ENCODE assay signal across 1 cellular context in the genomic region with DNA sequence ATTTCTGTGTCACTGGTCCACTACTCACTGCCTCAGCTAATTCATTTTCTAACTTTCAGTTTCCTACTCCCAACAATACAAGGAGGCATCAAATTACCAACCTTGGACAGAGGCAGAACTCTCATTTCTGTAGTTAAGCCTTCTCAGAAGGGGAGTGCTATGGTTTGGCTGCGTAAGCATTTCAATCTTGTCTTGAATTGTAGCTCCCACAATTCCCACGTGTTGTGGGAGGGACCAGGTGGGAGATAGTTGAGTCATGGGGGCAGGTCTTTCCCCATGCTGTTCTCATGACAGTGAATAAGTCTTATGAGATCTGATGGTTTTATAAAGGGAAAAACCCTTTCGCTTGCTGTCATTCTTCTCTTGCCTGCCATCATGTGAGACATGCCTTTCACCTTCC.
A peak's percentile ranks its signal among the peaks of the same experiment; 100 is the strongest.
TF ChIP-seq lines count a peak whose summit lies in the region.

No MANE protein-coding gene starts in this region.

TF ChIP-seq in HEK293, 187 proteins besides CTCF, POLR2A, EP300 and RAD21 (continued from another document and continues in another):
- TF ChIP-seq ZNF501 (tag by site-specific recombination; IDR thresholded peaks at IDR 0.05), result no peak
- TF ChIP-seq, protein P1, sequence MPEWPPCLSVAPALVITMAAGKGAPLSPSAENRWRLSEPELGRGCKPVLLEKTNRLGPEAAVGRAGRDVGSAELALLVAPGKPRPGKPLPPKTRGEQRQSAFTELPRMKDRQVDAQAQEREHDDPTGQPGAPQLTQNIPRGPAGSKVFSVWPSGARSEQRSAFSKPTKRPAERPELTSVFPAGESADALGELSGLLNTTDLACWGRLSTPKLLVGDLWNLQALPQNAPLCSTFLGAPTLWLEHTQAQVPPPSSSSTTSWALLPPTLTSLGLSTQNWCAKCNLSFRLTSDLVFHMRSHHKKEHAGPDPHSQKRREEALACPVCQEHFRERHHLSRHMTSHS (tag by site-specific recombination; IDR thresholded peaks at IDR 0.05), result no peak
- no peak for TF ChIP-seq ZBTB21 (tag by site-specific recombination; IDR thresholded peaks at IDR 0.05)
- TF ChIP-seq SP7 (tag by site-specific recombination; IDR thresholded peaks at IDR 0.05), result no peak
- no peak for TF ChIP-seq SCRT2 (tag by site-specific recombination; IDR thresholded peaks at IDR 0.05)
- TF ChIP-seq KLF16 (tag by site-specific recombination; IDR thresholded peaks at IDR 0.05), result no peak
- TF ChIP-seq ZNF274 (IDR thresholded peaks at IDR 0.05; ENCODE audit: low read length), result no peak
- no peak for TF ChIP-seq ZNF274 (tag by site-specific recombination; IDR thresholded peaks at IDR 0.05; ENCODE audit: borderline replicate concordance)
- TF ChIP-seq, protein P2, sequence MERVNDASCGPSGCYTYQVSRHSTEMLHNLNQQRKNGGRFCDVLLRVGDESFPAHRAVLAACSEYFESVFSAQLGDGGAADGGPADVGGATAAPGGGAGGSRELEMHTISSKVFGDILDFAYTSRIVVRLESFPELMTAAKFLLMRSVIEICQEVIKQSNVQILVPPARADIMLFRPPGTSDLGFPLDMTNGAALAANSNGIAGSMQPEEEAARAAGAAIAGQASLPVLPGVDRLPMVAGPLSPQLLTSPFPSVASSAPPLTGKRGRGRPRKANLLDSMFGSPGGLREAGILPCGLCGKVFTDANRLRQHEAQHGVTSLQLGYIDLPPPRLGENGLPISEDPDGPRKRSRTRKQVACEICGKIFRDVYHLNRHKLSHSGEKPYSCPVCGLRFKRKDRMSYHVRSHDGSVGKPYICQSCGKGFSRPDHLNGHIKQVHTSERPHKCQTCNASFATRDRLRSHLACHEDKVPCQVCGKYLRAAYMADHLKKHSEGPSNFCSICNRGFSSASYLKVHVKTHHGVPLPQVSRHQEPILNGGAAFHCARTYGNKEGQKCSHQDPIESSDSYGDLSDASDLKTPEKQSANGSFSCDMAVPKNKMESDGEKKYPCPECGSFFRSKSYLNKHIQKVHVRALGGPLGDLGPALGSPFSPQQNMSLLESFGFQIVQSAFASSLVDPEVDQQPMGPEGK (tag by site-specific recombination; IDR thresholded peaks at IDR 0.05), result no peak; the same call in 1 of the 2 replicates
- TF ChIP-seq ZNF596 (tag by site-specific recombination; IDR thresholded peaks at IDR 0.05), result no peak
- TF ChIP-seq ZNF830 (tag by site-specific recombination; IDR thresholded peaks at IDR 0.05; ENCODE audit: low read depth), result no peak
- no peak for TF ChIP-seq ZNF37A (tag by site-specific recombination; IDR thresholded peaks at IDR 0.05)
- peak; percentile 54 for TF ChIP-seq WT1 (tag by site-specific recombination; IDR thresholded peaks at IDR 0.05)
- no peak for TF ChIP-seq ZNF561 (tag by site-specific recombination; IDR thresholded peaks at IDR 0.05; ENCODE audit: borderline replicate concordance)
- TF ChIP-seq, protein P3, sequence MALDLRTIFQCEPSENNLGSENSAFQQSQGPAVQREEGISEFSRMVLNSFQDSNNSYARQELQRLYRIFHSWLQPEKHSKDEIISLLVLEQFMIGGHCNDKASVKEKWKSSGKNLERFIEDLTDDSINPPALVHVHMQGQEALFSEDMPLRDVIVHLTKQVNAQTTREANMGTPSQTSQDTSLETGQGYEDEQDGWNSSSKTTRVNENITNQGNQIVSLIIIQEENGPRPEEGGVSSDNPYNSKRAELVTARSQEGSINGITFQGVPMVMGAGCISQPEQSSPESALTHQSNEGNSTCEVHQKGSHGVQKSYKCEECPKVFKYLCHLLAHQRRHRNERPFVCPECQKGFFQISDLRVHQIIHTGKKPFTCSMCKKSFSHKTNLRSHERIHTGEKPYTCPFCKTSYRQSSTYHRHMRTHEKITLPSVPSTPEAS (tag by site-specific recombination; IDR thresholded peaks at IDR 0.05), result no peak
- TF ChIP-seq ZNF677 (tag by site-specific recombination; IDR thresholded peaks at IDR 0.05), result no peak
- TF ChIP-seq ZNF433 (tag by site-specific recombination; IDR thresholded peaks at IDR 0.05; ENCODE audit: low read depth), result no peak
- TF ChIP-seq, protein P4, sequence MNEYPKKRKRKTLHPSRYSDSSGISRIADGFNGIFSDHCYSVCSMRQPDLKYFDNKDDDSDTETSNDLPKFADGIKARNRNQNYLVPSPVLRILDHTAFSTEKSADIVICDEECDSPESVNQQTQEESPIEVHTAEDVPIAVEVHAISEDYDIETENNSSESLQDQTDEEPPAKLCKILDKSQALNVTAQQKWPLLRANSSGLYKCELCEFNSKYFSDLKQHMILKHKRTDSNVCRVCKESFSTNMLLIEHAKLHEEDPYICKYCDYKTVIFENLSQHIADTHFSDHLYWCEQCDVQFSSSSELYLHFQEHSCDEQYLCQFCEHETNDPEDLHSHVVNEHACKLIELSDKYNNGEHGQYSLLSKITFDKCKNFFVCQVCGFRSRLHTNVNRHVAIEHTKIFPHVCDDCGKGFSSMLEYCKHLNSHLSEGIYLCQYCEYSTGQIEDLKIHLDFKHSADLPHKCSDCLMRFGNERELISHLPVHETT (tag by site-specific recombination; IDR thresholded peaks at IDR 0.05), result no peak
- TF ChIP-seq ZNF777 (tag by site-specific recombination; IDR thresholded peaks at IDR 0.05; ENCODE audit: borderline replicate concordance), result no peak
- TF ChIP-seq, protein P5, sequence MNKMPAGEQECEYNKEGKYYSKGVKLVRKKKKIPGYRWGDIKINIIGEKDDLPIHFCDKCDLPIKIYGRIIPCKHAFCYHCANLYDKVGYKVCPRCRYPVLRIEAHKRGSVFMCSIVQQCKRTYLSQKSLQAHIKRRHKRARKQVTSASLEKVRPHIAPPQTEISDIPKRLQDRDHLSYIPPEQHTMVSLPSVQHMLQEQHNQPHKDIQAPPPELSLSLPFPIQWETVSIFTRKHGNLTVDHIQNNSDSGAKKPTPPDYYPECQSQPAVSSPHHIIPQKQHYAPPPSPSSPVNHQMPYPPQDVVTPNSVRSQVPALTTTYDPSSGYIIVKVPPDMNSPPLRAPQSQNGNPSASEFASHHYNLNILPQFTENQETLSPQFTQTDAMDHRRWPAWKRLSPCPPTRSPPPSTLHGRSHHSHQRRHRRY (tag by site-specific recombination; IDR thresholded peaks at IDR 0.05), result no peak
- TF ChIP-seq, protein P6, sequence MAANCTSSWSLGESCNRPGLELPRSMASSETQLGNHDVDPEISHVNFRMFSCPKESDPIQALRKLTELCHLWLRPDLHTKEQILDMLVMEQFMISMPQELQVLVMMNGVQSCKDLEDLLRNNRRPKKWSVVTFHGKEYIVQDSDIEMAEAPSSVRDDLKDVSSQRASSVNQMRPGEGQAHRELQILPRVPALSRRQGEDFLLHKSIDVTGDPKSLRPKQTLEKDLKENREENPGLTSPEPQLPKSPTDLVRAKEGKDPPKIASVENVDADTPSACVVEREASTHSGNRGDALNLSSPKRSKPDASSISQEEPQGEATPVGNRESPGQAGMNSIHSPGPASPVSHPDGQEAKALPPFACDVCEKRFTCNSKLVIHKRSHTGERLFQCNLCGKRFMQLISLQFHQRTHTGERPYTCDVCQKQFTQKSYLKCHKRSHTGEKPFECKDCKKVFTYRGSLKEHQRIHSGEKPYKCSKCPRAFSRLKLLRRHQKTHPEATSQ (tag by site-specific recombination; IDR thresholded peaks at IDR 0.05), result no peak
- TF ChIP-seq, protein P7, sequence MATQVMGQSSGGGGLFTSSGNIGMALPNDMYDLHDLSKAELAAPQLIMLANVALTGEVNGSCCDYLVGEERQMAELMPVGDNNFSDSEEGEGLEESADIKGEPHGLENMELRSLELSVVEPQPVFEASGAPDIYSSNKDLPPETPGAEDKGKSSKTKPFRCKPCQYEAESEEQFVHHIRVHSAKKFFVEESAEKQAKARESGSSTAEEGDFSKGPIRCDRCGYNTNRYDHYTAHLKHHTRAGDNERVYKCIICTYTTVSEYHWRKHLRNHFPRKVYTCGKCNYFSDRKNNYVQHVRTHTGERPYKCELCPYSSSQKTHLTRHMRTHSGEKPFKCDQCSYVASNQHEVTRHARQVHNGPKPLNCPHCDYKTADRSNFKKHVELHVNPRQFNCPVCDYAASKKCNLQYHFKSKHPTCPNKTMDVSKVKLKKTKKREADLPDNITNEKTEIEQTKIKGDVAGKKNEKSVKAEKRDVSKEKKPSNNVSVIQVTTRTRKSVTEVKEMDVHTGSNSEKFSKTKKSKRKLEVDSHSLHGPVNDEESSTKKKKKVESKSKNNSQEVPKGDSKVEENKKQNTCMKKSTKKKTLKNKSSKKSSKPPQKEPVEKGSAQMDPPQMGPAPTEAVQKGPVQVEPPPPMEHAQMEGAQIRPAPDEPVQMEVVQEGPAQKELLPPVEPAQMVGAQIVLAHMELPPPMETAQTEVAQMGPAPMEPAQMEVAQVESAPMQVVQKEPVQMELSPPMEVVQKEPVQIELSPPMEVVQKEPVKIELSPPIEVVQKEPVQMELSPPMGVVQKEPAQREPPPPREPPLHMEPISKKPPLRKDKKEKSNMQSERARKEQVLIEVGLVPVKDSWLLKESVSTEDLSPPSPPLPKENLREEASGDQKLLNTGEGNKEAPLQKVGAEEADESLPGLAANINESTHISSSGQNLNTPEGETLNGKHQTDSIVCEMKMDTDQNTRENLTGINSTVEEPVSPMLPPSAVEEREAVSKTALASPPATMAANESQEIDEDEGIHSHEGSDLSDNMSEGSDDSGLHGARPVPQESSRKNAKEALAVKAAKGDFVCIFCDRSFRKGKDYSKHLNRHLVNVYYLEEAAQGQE (tag by site-specific recombination; IDR thresholded peaks at IDR 0.05), result peak; percentile 95
- TF ChIP-seq ZNF223 (tag by site-specific recombination; IDR thresholded peaks at IDR 0.05), result no peak
- TF ChIP-seq ZNF610 (tag by site-specific recombination; IDR thresholded peaks at IDR 0.05; ENCODE audit: borderline replicate concordance), result no peak
- TF ChIP-seq, protein P8, sequence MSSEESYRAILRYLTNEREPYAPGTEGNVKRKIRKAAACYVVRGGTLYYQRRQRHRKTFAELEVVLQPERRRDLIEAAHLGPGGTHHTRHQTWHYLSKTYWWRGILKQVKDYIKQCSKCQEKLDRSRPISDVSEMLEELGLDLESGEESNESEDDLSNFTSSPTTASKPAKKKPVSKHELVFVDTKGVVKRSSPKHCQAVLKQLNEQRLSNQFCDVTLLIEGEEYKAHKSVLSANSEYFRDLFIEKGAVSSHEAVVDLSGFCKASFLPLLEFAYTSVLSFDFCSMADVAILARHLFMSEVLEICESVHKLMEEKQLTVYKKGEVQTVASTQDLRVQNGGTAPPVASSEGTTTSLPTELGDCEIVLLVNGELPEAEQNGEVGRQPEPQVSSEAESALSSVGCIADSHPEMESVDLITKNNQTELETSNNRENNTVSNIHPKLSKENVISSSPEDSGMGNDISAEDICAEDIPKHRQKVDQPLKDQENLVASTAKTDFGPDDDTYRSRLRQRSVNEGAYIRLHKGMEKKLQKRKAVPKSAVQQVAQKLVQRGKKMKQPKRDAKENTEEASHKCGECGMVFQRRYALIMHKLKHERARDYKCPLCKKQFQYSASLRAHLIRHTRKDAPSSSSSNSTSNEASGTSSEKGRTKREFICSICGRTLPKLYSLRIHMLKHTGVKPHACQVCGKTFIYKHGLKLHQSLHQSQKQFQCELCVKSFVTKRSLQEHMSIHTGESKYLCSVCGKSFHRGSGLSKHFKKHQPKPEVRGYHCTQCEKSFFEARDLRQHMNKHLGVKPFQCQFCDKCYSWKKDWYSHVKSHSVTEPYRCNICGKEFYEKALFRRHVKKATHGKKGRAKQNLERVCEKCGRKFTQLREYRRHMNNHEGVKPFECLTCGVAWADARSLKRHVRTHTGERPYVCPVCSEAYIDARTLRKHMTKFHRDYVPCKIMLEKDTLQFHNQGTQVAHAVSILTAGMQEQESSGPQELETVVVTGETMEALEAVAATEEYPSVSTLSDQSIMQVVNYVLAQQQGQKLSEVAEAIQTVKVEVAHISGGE (tag by site-specific recombination; conservative IDR thresholded peaks at IDR 0.05; ENCODE audit: low read depth), result no peak
- TF ChIP-seq ZNF394 (tag by site-specific recombination; IDR thresholded peaks at IDR 0.05; ENCODE audit: borderline replicate concordance), result no peak; the same call in 1 of the 2 replicates
- TF ChIP-seq ZNF555 (tag by site-specific recombination; conservative IDR thresholded peaks at IDR 0.05), result no peak
- no peak for TF ChIP-seq YY1 (tag by site-specific recombination; IDR thresholded peaks at IDR 0.05)
- no peak for TF ChIP-seq GLIS1 (tag by site-specific recombination; IDR thresholded peaks at IDR 0.05)
- TF ChIP-seq ZXDB (tag by site-specific recombination; IDR thresholded peaks at IDR 0.05), result no peak
- TF ChIP-seq ZNF174 (tag by site-specific recombination; IDR thresholded peaks at IDR 0.05), result no peak
- TF ChIP-seq ZSCAN30 (tag by site-specific recombination; IDR thresholded peaks at IDR 0.05), result no peak
- TF ChIP-seq ZNF529 (tag by site-specific recombination; IDR thresholded peaks at IDR 0.05; ENCODE audit: insufficient replicate concordance), result no peak
- 0 out of 2 replicates have a peak, but pooled peaks have one; percentile 37 for TF ChIP-seq ZNF76 (tag by site-specific recombination; IDR thresholded peaks at IDR 0.05; ENCODE audit: borderline replicate concordance, low read depth)
- TF ChIP-seq ZBTB17 (tag by site-specific recombination; IDR thresholded peaks at IDR 0.05), result peak; percentile 36; the same call in 1 of the 2 replicates
- TF ChIP-seq ZFP69B (tag by site-specific recombination; IDR thresholded peaks at IDR 0.05), result no peak
- TF ChIP-seq ZFHX2 (tag by site-specific recombination; conservative IDR thresholded peaks at IDR 0.05), result peak; percentile 71
- no peak for TF ChIP-seq KLF10 (tag by site-specific recombination; IDR thresholded peaks at IDR 0.05)
- no peak for TF ChIP-seq ZSCAN23 (tag by site-specific recombination; IDR thresholded peaks at IDR 0.05)
- TF ChIP-seq ZNF48 (tag by site-specific recombination; IDR thresholded peaks at IDR 0.05), result no peak
- 0 out of 2 replicates have a peak, but pooled peaks have one; percentile 36 for TF ChIP-seq ZNF660 (tag by site-specific recombination; IDR thresholded peaks at IDR 0.05)
- TF ChIP-seq, protein P9, sequence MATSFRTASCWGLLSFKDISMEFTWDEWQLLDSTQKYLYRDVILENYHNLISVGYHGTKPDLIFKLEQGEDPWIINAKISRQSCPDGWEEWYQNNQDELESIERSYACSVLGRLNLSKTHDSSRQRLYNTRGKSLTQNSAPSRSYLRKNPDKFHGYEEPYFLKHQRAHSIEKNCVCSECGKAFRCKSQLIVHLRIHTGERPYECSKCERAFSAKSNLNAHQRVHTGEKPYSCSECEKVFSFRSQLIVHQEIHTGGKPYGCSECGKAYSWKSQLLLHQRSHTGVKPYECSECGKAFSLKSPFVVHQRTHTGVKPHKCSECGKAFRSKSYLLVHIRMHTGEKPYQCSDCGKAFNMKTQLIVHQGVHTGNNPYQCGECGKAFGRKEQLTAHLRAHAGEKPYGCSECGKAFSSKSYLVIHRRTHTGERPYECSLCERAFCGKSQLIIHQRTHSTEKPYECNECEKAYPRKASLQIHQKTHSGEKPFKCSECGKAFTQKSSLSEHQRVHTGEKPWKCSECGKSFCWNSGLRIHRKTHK (tag by site-specific recombination; IDR thresholded peaks at IDR 0.05), result no peak
- no peak for TF ChIP-seq GLI4 (tag by site-specific recombination; IDR thresholded peaks at IDR 0.05)
- no peak for TF ChIP-seq IKZF3 (tag by site-specific recombination; IDR thresholded peaks at IDR 0.05)
- TF ChIP-seq, protein P10, sequence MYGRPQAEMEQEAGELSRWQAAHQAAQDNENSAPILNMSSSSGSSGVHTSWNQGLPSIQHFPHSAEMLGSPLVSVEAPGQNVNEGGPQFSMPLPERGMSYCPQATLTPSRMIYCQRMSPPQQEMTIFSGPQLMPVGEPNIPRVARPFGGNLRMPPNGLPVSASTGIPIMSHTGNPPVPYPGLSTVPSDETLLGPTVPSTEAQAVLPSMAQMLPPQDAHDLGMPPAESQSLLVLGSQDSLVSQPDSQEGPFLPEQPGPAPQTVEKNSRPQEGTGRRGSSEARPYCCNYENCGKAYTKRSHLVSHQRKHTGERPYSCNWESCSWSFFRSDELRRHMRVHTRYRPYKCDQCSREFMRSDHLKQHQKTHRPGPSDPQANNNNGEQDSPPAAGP (tag by site-specific recombination; IDR thresholded peaks at IDR 0.05), result no peak
- no peak for TF ChIP-seq ZNF19 (tag by site-specific recombination; IDR thresholded peaks at IDR 0.05; ENCODE audit: low read depth)
- TF ChIP-seq TCF7L2 (IDR thresholded peaks at IDR 0.05; ENCODE audit: borderline replicate concordance, low read depth, low read length), result no peak
